16 cellular contexts compared by ENCODE assay signal in genomic region chr3:117531078-117531477, GRCh38.
"Had no signal": no experiment of that assay in that cellular context is flagged by ENCODE, and none has a peak within 500 bp of the region (broad histone marks: within the 10 kb centered on the region; RNA-seq: fewer than 3 reads in every experiment).

No MANE protein-coding gene starts in this region.

- H3K27ac ChIP-seq: ascending aorta, cardiac muscle cell, gastroesophageal sphincter, heart right ventricle, upper lobe of right lung had no signal

- DNase-seq: activated CD4-positive, alpha-beta memory T cell treated with anti-CD3 and anti-CD28 coated beads, Interleukin-2, amount 10 ng/mL, durations not matched to agents 7 days and 5 days; activated CD4-positive, alpha-beta T cell treated with anti-CD3 and anti-CD28 coated beads for 4 hours; activated naive CD4-positive, alpha-beta T cell treated with anti-CD3 and anti-CD28 coated beads, Interleukin-2, amount 10 ng/mL, durations not matched to agents 7 days and 5 days; activated T-cell treated with anti-CD3 and anti-CD28 coated beads, Interleukin-2, amount 50 U/mL, for 24 hours; heart right ventricle; left cardiac atrium; midbrain; stimulated activated naive CD8-positive, alpha-beta T cell treated with anti-CD3 and anti-CD28 coated beads, Interleukin-15, amount 100 ng/mL, for 72 hours; upper lobe of right lung had no signal

- H3K9me3 ChIP-seq: ascending aorta, gastroesophageal sphincter, upper lobe of right lung had no signal

- ATAC-seq: gastroesophageal sphincter; heart right ventricle; sciatic nerve; stimulated activated naive CD8-positive, alpha-beta T cell treated with anti-CD3 and anti-CD28 coated beads, Interleukin-15, amount 100 ng/mL, for 72 hours; upper lobe of right lung; WTC11 had no signal

- H3K4me1 ChIP-seq: ascending aorta, heart right ventricle, upper lobe of right lung had no signal

- H3K36me3 ChIP-seq: ascending aorta, cardiac muscle cell, gastroesophageal sphincter, heart right ventricle, upper lobe of right lung had no signal

- H3K4me3 ChIP-seq: ascending aorta, cardiac muscle cell, gastroesophageal sphincter, heart right ventricle, lung, upper lobe of right lung had no signal

- FAIRE-seq: TTC549 had no signal

- H3K27me3 ChIP-seq: ascending aorta, cardiac muscle cell, gastroesophageal sphincter, upper lobe of right lung had no signal
